In genomic region chr3:45915518-45916231, GRCh38 we compare ENCODE assay signal across 1 cellular context.
TF ChIP-seq lines count a peak whose summit lies in the region.

No MANE protein-coding gene starts in this region.

TF ChIP-seq in GM12878, 131 proteins besides CTCF, POLR2A, EP300 and RAD21 (continued from another document):
- TF ChIP-seq, protein P1, sequence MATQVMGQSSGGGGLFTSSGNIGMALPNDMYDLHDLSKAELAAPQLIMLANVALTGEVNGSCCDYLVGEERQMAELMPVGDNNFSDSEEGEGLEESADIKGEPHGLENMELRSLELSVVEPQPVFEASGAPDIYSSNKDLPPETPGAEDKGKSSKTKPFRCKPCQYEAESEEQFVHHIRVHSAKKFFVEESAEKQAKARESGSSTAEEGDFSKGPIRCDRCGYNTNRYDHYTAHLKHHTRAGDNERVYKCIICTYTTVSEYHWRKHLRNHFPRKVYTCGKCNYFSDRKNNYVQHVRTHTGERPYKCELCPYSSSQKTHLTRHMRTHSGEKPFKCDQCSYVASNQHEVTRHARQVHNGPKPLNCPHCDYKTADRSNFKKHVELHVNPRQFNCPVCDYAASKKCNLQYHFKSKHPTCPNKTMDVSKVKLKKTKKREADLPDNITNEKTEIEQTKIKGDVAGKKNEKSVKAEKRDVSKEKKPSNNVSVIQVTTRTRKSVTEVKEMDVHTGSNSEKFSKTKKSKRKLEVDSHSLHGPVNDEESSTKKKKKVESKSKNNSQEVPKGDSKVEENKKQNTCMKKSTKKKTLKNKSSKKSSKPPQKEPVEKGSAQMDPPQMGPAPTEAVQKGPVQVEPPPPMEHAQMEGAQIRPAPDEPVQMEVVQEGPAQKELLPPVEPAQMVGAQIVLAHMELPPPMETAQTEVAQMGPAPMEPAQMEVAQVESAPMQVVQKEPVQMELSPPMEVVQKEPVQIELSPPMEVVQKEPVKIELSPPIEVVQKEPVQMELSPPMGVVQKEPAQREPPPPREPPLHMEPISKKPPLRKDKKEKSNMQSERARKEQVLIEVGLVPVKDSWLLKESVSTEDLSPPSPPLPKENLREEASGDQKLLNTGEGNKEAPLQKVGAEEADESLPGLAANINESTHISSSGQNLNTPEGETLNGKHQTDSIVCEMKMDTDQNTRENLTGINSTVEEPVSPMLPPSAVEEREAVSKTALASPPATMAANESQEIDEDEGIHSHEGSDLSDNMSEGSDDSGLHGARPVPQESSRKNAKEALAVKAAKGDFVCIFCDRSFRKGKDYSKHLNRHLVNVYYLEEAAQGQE (IDR thresholded peaks at IDR 0.05; ENCODE audit: low read depth, low read length) = no peak
- peak; percentile 90 for TF ChIP-seq SMAD1 (IDR thresholded peaks at IDR 0.05; ENCODE audit: low read depth, partially characterized antibody)
- peak; percentile 48; the same call in 1 of the 2 replicates for TF ChIP-seq YY1 (IDR thresholded peaks at IDR 0.05; ENCODE audit: low read depth, low read length)
- peak; percentile 85 to 90 for TF ChIP-seq IKZF2 (IDR thresholded peaks at IDR 0.05)
- peak; percentile 8; the same call in 1 of the 2 replicates for TF ChIP-seq MAX (IDR thresholded peaks at IDR 0.05; ENCODE audit: low read depth, low read length)
- peak in 1 of 2 experiments; percentile 88; a peak in 2 of 3 replicates for TF ChIP-seq EGR1 (IDR thresholded peaks at IDR 0.05; ENCODE audit: borderline replicate concordance in 1 of 2, low read depth in 2 of 2, low read length in 2 of 2)
- TF ChIP-seq ZSCAN29 (IDR thresholded peaks at IDR 0.05) = no peak
- TF ChIP-seq FOS (IDR thresholded peaks at IDR 0.05; ENCODE audit: borderline replicate concordance, extremely low read depth, insufficient read length) = no peak
- TF ChIP-seq RELA (IDR thresholded peaks at IDR 0.05; ENCODE audit: borderline replicate concordance, partially characterized antibody) = no peak
- TF ChIP-seq PAX8 (IDR thresholded peaks at IDR 0.05) = no peak
- TF ChIP-seq, protein P2, sequence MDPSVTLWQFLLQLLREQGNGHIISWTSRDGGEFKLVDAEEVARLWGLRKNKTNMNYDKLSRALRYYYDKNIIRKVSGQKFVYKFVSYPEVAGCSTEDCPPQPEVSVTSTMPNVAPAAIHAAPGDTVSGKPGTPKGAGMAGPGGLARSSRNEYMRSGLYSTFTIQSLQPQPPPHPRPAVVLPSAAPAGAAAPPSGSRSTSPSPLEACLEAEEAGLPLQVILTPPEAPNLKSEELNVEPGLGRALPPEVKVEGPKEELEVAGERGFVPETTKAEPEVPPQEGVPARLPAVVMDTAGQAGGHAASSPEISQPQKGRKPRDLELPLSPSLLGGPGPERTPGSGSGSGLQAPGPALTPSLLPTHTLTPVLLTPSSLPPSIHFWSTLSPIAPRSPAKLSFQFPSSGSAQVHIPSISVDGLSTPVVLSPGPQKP (IDR thresholded peaks at IDR 0.05; ENCODE audit: low read depth, low read length) = no peak
- no peak; the same call in 1 of the 2 replicates for TF ChIP-seq HDGF (IDR thresholded peaks at IDR 0.05)
- TF ChIP-seq PRDM15 (CRISPR knock-in tag; IDR thresholded peaks at IDR 0.05) = no peak
- TF ChIP-seq CEBPB (IDR thresholded peaks at IDR 0.05; ENCODE audit: borderline replicate concordance in 1 of 2, low read depth in 2 of 2, low read length in 2 of 2) = no peak; a peak in 1 of 4 replicates
- TF ChIP-seq, protein P3, sequence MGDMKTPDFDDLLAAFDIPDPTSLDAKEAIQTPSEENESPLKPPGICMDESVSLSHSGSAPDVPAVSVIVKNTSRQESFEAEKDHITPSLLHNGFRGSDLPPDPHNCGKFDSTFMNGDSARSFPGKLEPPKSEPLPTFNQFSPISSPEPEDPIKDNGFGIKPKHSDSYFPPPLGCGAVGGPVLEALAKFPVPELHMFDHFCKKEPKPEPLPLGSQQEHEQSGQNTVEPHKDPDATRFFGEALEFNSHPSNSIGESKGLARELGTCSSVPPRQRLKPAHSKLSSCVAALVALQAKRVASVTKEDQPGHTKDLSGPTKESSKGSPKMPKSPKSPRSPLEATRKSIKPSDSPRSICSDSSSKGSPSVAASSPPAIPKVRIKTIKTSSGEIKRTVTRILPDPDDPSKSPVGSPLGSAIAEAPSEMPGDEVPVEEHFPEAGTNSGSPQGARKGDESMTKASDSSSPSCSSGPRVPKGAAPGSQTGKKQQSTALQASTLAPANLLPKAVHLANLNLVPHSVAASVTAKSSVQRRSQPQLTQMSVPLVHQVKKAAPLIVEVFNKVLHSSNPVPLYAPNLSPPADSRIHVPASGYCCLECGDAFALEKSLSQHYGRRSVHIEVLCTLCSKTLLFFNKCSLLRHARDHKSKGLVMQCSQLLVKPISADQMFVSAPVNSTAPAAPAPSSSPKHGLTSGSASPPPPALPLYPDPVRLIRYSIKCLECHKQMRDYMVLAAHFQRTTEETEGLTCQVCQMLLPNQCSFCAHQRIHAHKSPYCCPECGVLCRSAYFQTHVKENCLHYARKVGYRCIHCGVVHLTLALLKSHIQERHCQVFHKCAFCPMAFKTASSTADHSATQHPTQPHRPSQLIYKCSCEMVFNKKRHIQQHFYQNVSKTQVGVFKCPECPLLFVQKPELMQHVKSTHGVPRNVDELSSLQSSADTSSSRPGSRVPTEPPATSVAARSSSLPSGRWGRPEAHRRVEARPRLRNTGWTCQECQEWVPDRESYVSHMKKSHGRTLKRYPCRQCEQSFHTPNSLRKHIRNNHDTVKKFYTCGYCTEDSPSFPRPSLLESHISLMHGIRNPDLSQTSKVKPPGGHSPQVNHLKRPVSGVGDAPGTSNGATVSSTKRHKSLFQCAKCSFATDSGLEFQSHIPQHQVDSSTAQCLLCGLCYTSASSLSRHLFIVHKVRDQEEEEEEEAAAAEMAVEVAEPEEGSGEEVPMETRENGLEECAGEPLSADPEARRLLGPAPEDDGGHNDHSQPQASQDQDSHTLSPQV (IDR thresholded peaks at IDR 0.05) = 0 out of 2 replicates have a peak, but pooled peaks have one; percentile 40
- TF ChIP-seq KAT2A (conservative IDR thresholded peaks at IDR 0.05; ENCODE audit: control insufficient read depth, low read depth, low read length) = no peak
- TF ChIP-seq SIX5 (IDR thresholded peaks at IDR 0.05; ENCODE audit: low read depth, low read length, severe bottlenecking) = no peak
- TF ChIP-seq SIN3A (IDR thresholded peaks at IDR 0.05; ENCODE audit: low read depth, low read length) = no peak
- TF ChIP-seq TBL1XR1 (IDR thresholded peaks at IDR 0.05; ENCODE audit: low read depth, low read length) = peak; percentile 99; the same call in 1 of the 2 replicates
- no peak for TF ChIP-seq FOXK2 (IDR thresholded peaks at IDR 0.05)
- TF ChIP-seq NFXL1 (IDR thresholded peaks at IDR 0.05; ENCODE audit: borderline replicate concordance) = no peak
- peak; percentile 40; the same call in 1 of the 2 replicates for TF ChIP-seq ZNF207 (IDR thresholded peaks at IDR 0.05; ENCODE audit: borderline replicate concordance)
- peak; percentile 19; the same call in 1 of the 2 replicates for TF ChIP-seq SREBF1 (IDR thresholded peaks at IDR 0.05; ENCODE audit: low read length)
- 0 out of 2 replicates have a peak, but pooled peaks have one; percentile 13 for TF ChIP-seq RFX5 (IDR thresholded peaks at IDR 0.05; ENCODE audit: low read depth, low read length)
- no peak for TF ChIP-seq HDAC2 (IDR thresholded peaks at IDR 0.05)
- peak; percentile 88 for TF ChIP-seq MTA2 (IDR thresholded peaks at IDR 0.05; ENCODE audit: low read depth)
- TF ChIP-seq ZNF622 (IDR thresholded peaks at IDR 0.05) = no peak
- TF ChIP-seq ATF7 (IDR thresholded peaks at IDR 0.05; ENCODE audit: low read depth) = peak; percentile 91
- peak; percentile 98 for TF ChIP-seq NFIC (IDR thresholded peaks at IDR 0.05; ENCODE audit: low read depth, low read length)
- TF ChIP-seq E4F1 (IDR thresholded peaks at IDR 0.05; ENCODE audit: borderline replicate concordance, partially characterized antibody) = no peak
- TF ChIP-seq CREM (IDR thresholded peaks at IDR 0.05; ENCODE audit: low read depth) = peak; percentile 84
- peak; percentile 93 for TF ChIP-seq TCF7 (IDR thresholded peaks at IDR 0.05; ENCODE audit: borderline replicate concordance)
- TF ChIP-seq SP1 (IDR thresholded peaks at IDR 0.05; ENCODE audit: low read depth, low read length) = peak; percentile 52
- 0 out of 2 replicates have a peak, but pooled peaks have one; percentile 18 for TF ChIP-seq SMC3 (IDR thresholded peaks at IDR 0.05; ENCODE audit: borderline replicate concordance, low read length)
- peak; percentile 67 for TF ChIP-seq DPF2 (IDR thresholded peaks at IDR 0.05)
- TF ChIP-seq HCFC1 (IDR thresholded peaks at IDR 0.05; ENCODE audit: low read length) = no peak
- TF ChIP-seq NFYA (IDR thresholded peaks at IDR 0.05; ENCODE audit: borderline replicate concordance, low read depth, low read length) = no peak
